In the genomic region with DNA sequence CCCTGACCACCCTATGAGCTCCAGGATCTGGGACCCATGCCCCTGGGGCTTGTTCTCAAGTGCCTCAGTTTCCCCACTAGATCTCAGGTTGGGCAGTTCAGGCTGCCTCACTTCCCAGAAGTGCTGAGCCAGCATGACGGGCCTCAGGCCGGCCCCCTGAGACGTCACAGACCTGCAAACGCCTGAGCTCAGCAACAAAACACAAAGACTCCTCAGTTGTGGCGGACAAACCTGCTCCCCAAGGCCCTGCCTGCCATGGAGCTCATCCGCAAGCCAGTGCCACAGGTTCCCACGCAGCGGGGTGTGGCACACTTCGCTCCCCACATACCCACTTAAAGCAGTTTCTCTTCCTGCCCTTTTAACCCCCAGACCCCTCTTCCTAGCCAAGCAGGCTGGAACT, we compare ENCODE assay signal across 12 cellular contexts. TPM values are rescaled to one million over a fixed set of nuclear protein-coding genes. Genes with fewer than 3 reads are reported as not detected.
A peak's percentile ranks its signal among the peaks of the same experiment; 100 is the strongest.
DNase-seq lines count a peak whose midpoint lies in the region; ATAC-seq, FAIRE-seq and TF ChIP-seq lines count a peak whose summit lies in the region.
"Had no signal": no experiment of that assay in that cellular context is flagged by ENCODE, and none has a peak within 500 bp of the region (broad histone marks: within the 10 kb centered on the region; RNA-seq: fewer than 3 reads in every experiment).

No MANE protein-coding gene starts in this region.

- H3K27me3 ChIP-seq in RWPE2 (ENCODE audit: insufficient read depth, poor library complexity, severe bottlenecking) (no peaks in the 10 kb centered on the region), esophagus squamous epithelium (no peaks in the 10 kb centered on the region), prostate gland (replicated peaks; ENCODE audit: insufficient read depth) (no peaks in the 10 kb centered on the region), MG63 (no peaks in the 10 kb centered on the region)

- H3K4me3 ChIP-seq in RWPE2 (ENCODE audit: severe bottlenecking) = no peak overlapping the region
- H3K4me3 ChIP-seq in esophagus squamous epithelium = peak overlapping the region in 1 of 4 donors; percentile 23
- H3K4me3 ChIP-seq in prostate gland = no peak overlapping the region
- no peak overlapping the region for H3K4me3 ChIP-seq in MG63

- DNase-seq in DMS79 treated with DMSO at 0.1 percent for 48 hours (lab: John Stamatoyannopoulos, UW) (peak; percentile 28), RWPE2 (ENCODE audit: low spot score) (no peak), esophagus squamous epithelium (lab: John Stamatoyannopoulos, UW) (no peak), prostate gland (ENCODE audit: low spot score) (peak; percentile 95), MG63 (no peak), D721Med (ENCODE audit: insufficient read length, low spot score) (no peak), anterior cingulate cortex (lab: John Stamatoyannopoulos, UW) (no peak)
- DNase-seq: activated CD4-positive, alpha-beta T cell treated with anti-CD3 and anti-CD28 coated beads, Interleukin-2, amount 10 ng/mL, durations not matched to agents 24 days and 14 days; naive thymus-derived CD4-positive, alpha-beta T cell; NCI-H1105 treated with DMSO at 0.1 percent for 48 hours had no signal

- ATAC-seq in RWPE2 (ENCODE audit: low read depth) (no peak), GM19452 (IDR thresholded peaks at IDR 0.05; ENCODE audit: unreplicated experiment) (no peak)

- 30% methylated on average over 8 of the region's 9 CpGs; no CpG with 5 or more reads in 1 of the 2 donors for WGBS in esophagus squamous epithelium, 2 donors
- 48% methylated on average over 9 of the region's 9 CpGs for WGBS in prostate gland

- peak overlapping the region; percentile 95 for H3K27ac ChIP-seq in RWPE2 (ENCODE audit: poor library complexity, severe bottlenecking)
- H3K27ac ChIP-seq in esophagus squamous epithelium = peak overlapping the region; percentile 89 to 98 (median 94)
- peak overlapping the region; percentile 89 to 91 for H3K27ac ChIP-seq in prostate gland

- H3K9me3 ChIP-seq in RWPE2 (ENCODE audit: severe bottlenecking) (no peaks in the 10 kb centered on the region), esophagus squamous epithelium (no peaks in the 10 kb centered on the region), prostate gland (no peaks in the 10 kb centered on the region), MG63 (no peaks in the 10 kb centered on the region)

- TF ChIP-seq POLR2A in esophagus squamous epithelium (IDR thresholded peaks at IDR 0.05) = peak in 1 of 4 donors; percentile 24
- TF ChIP-seq POLR2A in prostate gland (IDR thresholded peaks at IDR 0.05) = peak; percentile 70

- H3K4me1 ChIP-seq in RWPE2 (ENCODE audit: insufficient read depth, poor library complexity, severe bottlenecking) (peaks cover 67% of the 10 kb centered on the region), esophagus squamous epithelium (peaks cover 68 to 99% (median 86%) of the 10 kb centered on the region in 3 donors), prostate gland (replicated peaks) (peaks cover 33% of the 10 kb centered on the region)

- TF ChIP-seq CTCF in RWPE2 (IDR thresholded peaks at IDR 0.05; ENCODE audit: poor library complexity, severe bottlenecking) (no peak), esophagus squamous epithelium (IDR thresholded peaks at IDR 0.05) (no peak), prostate gland (IDR thresholded peaks at IDR 0.05) (no peak), D721Med (IDR thresholded peaks at IDR 0.05; ENCODE audit: insufficient read depth, missing control alignments) (no peak)

- no peak for FAIRE-seq in D721Med (lab: Jason Lieb, UNC)
- FAIRE-seq: islet of Langerhans had no signal

- H3K36me3 ChIP-seq in RWPE2 (ENCODE audit: low read depth) (peaks cover 23% of the 10 kb centered on the region), esophagus squamous epithelium (peaks cover 0 to 13% (median 0%) of the 10 kb centered on the region in 3 donors), prostate gland (no peaks in the 10 kb centered on the region), MG63 (no peaks in the 10 kb centered on the region)

- intact Hi-C loops in esophagus squamous epithelium (cut with DNase I) (loop anchor here (5.0 kb wide), 1 partner anchor 44 kb away; a partner anchor contains a TSS), prostate gland (cut with DNase I) (no loop called here)

RNA-seq across cellular contexts. Expression of a gene that starts 45.2 kb away (rescaled TPM):
- total RNA-seq in esophagus squamous epithelium = 100 to 1,000 TPM in 2 of 4 donors, 10 to 100 TPM in 2; 72.5 to 163 (median 117) TPM
- total RNA-seq in prostate gland = 10 to 100 TPM; 18.7 to 28.2 TPM
- total RNA-seq in MG63 (2014; rRNA removed; shearing (Covaris generic); ENCODE audit: low replicate concordance) = 2.2 and 5.3 TPM in 2 replicates

Comparison
In these comparisons a context has a peak if more than half of its experiments do, and no peak if none do; other contexts are left out.
1. DNase-seq: peak in DMS79 treated with DMSO at 0.1 percent for 48 hours (single experiment) and prostate gland (single experiment); none in RWPE2 (single experiment), esophagus squamous epithelium (single experiment), MG63 (single experiment), D721Med (single experiment) and anterior cingulate cortex (0 of 58).
2. Peak in every context shown above with its lines, with median percentiles within 50 percentile points of each other: H3K27ac ChIP-seq.